ENCODE assay signal across 12 cellular contexts in the genomic region with DNA sequence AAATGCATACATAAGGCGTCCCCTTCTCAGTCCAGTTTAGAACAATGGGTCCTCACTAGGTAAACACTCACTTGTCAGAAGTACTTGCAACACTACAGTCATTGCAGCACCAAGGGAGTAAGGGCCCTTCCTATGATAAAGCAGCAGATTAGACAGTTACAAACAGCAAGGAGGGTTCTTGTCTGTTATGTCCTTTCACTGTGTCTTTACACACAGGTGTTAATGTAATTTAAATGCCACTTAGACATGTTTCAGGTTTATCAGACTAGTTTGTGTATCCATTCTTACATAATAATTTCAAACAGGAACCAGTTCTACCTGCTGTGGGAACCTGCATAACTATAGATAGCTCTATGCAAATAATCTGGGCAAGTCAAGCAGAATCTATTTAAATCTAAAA.
A peak's percentile ranks its signal among the peaks of the same experiment; 100 is the strongest.
DNase-seq lines count a peak whose midpoint lies in the region; ATAC-seq, FAIRE-seq and TF ChIP-seq lines count a peak whose summit lies in the region.
"Had no signal": no experiment of that assay in that cellular context is flagged by ENCODE, and none has a peak within 500 bp of the region (broad histone marks: within the 10 kb centered on the region; RNA-seq: fewer than 3 reads in every experiment).

No MANE protein-coding gene starts in this region.

- no peak overlapping the region for H3K4me2 ChIP-seq in hepatocyte

- no peak overlapping the region for H3K4me3 ChIP-seq in hepatocyte
- no peak overlapping the region for H3K4me3 ChIP-seq in dorsolateral prefrontal cortex
- H3K4me3 ChIP-seq: MG63 had no signal

- H3K4me1 ChIP-seq in hepatocyte (ENCODE audit: insufficient read depth) = no peaks in the 10 kb centered on the region

- intact Hi-C loops in Right ventricle myocardium superior (cut with DNase I) = no loop called here
- intact Hi-C loops in dorsolateral prefrontal cortex (cut with DNase I) = no loop called here

- H3K36me3 ChIP-seq in hepatocyte (replicated peaks; ENCODE audit: insufficient read depth, low read depth) = no peaks in the 10 kb centered on the region
- H3K36me3 ChIP-seq: MG63 had no signal

- FAIRE-seq in urothelium cell line (lab: Jason Lieb, UNC) = no peak
- FAIRE-seq: G401.6 had no signal

- TF ChIP-seq CTCF in hepatocyte (IDR thresholded peaks at IDR 0.05; ENCODE audit: poor library complexity) (no peak), dorsolateral prefrontal cortex (IDR thresholded peaks at IDR 0.05 in 54 of 56, conservative IDR thresholded peaks at IDR 0.05 in 2 of 56; ENCODE audit: low read depth in 1 of 56, partially characterized antibody in 56 of 56) (no peak)

- H4K20me1 ChIP-seq in hepatocyte (ENCODE audit: insufficient read depth, poor library complexity, severe bottlenecking) = no peaks in the 10 kb centered on the region

- DNase-seq in hepatocyte (ENCODE audit: low spot score) = peak; percentile 7
- no peak for DNase-seq in Right ventricle myocardium superior
- DNase-seq in dorsolateral prefrontal cortex = no peak
- no peak for DNase-seq in nucleus accumbens (lab: John Stamatoyannopoulos, UW)
- DNase-seq in urothelium cell line (ENCODE audit: low spot score) = no peak
- DNase-seq: activated CD4-positive, CD25-positive, alpha-beta regulatory T cell treated with anti-CD3 and anti-CD28 coated beads, Interleukin-2, amount 50 U/mL, for 72 hours; left cardiac atrium; MG63 had no signal

- no peaks in the 10 kb centered on the region for H3K9me3 ChIP-seq in hepatocyte (ENCODE audit: low read depth)
- H3K9me3 ChIP-seq: MG63 had no signal

- no peak overlapping the region for H3K27ac ChIP-seq in hepatocyte
- no peak overlapping the region for H3K27ac ChIP-seq in dorsolateral prefrontal cortex

- H3K9me2 ChIP-seq in hepatocyte (replicated peaks; ENCODE audit: insufficient read depth) = no peaks in the 10 kb centered on the region

- H2AFZ ChIP-seq in hepatocyte = no peak overlapping the region

- H3K27me3 ChIP-seq in hepatocyte = no peaks in the 10 kb centered on the region
- no peaks in the 10 kb centered on the region for H3K27me3 ChIP-seq in dorsolateral prefrontal cortex
- H3K27me3 ChIP-seq: MG63 had no signal

- no peaks in the 10 kb centered on the region for H3K79me2 ChIP-seq in hepatocyte

- ATAC-seq in GM18508 (IDR thresholded peaks at IDR 0.05; ENCODE audit: insufficient read depth, unreplicated experiment) (peak; percentile 90), GM21576 (IDR thresholded peaks at IDR 0.05; ENCODE audit: unreplicated experiment) (peak; percentile 93), HG03460 (IDR thresholded peaks at IDR 0.05; ENCODE audit: unreplicated experiment) (peak; percentile 86), Right ventricle myocardium superior (ENCODE audit: poor library complexity) (no peak)
- ATAC-seq: left cardiac atrium had no signal

- 30% methylated on average over 1 of the region's 1 CpG for WGBS in hepatocyte (ENCODE audit: low lambda C conversion rate, missing lambda C conversion rate)
